ENCODE assay signal across 8 cellular contexts in genomic region chr15:33699691-33700447, GRCh38.
A peak's percentile ranks its signal among the peaks of the same experiment; 100 is the strongest.
DNase-seq lines count a peak whose midpoint lies in the region; ATAC-seq and TF ChIP-seq lines count a peak whose summit lies in the region.

No MANE protein-coding gene starts in this region.

- DNase-seq in NCI-H748 (lab: John Stamatoyannopoulos, UW; ENCODE audit: unreplicated experiment) (peak; percentile 3), NCI-H748 treated with DMSO at 0.1 percent for 48 hours (lab: John Stamatoyannopoulos, UW) (no peak), RPMI7951 (ENCODE audit: low read depth) (peak; percentile 29), fibroblast of peridontal ligament (ENCODE audit: extremely low read depth) (peak; percentile 23), renal cortical epithelial cell (ENCODE audit: low read depth) (peak; percentile 44), dedifferentiated amniotic fluid mesenchymal stem cell (ENCODE audit: extremely low spot score) (no peak), omental fat pad (ENCODE audit: low spot score) (no peak)
- DNase-seq in activated CD8-positive, alpha-beta memory T cell treated with anti-CD3 and anti-CD28 coated beads, Interleukin-2, amount 50 U/mL, for 4 hours, result no peak

- TF ChIP-seq CTCF in omental fat pad (IDR thresholded peaks at IDR 0.05), result no peak

- ATAC-seq in omental fat pad (ENCODE audit: low FRiP score), result no peak

Comparison
In these comparisons a context has a peak if more than half of its experiments do, and no peak if none do; other contexts are left out.
1. DNase-seq: peak in NCI-H748 (single experiment), RPMI7951 (single experiment), fibroblast of peridontal ligament (single experiment) and renal cortical epithelial cell (single experiment); none in NCI-H748 treated with DMSO at 0.1 percent for 48 hours (single experiment), dedifferentiated amniotic fluid mesenchymal stem cell (single experiment), activated CD8-positive, alpha-beta memory T cell treated with anti-CD3 and anti-CD28 coated beads, Interleukin-2, amount 50 U/mL, for 4 hours (single experiment) and omental fat pad (single experiment).